Comparison of ENCODE assay signal across 8 cellular contexts in the genomic region with DNA sequence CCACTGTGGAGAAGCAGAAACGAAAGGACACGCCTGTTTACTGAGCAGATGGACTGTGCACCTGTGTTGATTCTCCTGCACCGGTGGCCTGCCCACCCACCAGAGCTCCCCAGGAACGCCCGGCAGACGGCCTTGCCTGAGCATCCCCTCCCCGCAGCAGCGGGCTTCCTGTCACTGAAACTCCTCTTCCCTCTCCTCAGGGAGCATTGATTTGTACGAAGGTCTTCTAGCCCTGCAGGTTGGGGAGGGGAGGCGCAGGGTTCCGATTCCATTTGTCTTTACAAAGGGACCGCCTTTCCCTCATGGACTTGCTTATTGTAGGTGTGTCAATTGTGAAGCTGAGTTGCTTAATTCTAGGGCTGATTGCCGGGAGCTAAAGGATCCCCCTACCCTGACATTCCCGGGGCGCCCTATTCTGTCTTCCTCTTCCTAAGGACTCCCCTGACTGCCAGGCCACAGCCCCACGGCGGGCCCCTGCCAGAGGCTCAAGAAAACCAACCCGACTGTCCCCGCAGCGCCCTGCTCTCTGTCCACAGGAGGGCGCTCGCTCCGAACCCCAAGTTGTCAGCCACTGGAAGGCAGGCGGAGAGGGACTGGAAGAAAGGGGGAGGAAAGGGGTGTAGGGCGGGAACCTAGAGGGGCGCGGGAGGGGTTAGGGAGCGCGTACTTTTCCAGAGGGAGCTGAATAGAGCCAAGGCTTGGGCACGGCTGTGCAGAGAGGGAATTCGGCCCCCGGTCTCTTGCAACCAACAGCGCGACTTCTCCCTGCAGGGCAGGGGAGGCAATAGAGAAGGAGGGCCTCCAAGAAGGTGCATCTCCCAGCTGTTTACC. TPM values are rescaled to one million over a fixed set of nuclear protein-coding genes. Genes with fewer than 3 reads are reported as not detected.
DNase-seq lines count a peak whose midpoint lies in the region; ATAC-seq and TF ChIP-seq lines count a peak whose summit lies in the region.

No MANE protein-coding gene starts in this region.

- peak in 1 of 2 donors; percentile 1 for TF ChIP-seq POLR2A in adrenal gland (IDR thresholded peaks at IDR 0.05)
- no peak for TF ChIP-seq POLR2A in heart left ventricle (IDR thresholded peaks at IDR 0.05)
- TF ChIP-seq POLR2A in ovary (IDR thresholded peaks at IDR 0.05) = peak; percentile 14

- peaks cover 28% of the 10 kb centered on the region for H3K36me3 Mint-ChIP-seq in T-cell

- TF ChIP-seq EP300 in ovary (IDR thresholded peaks at IDR 0.05) = no peak

- H3K4me3 Mint-ChIP-seq in T-cell = peak overlapping the region; percentile 90 to 94 (median 94)

- peaks cover 57 to 74% (median 65%) of the 10 kb centered on the region in 3 donors for H3K4me1 Mint-ChIP-seq in T-cell

- peak overlapping the region in 3 of 5 donors; percentile 42 to 94 (median 93) for H3K27ac ChIP-seq in adrenal gland
- peak overlapping the region in 11 of 12 donors; percentile 3 to 100 (median 98) for H3K27ac ChIP-seq in heart left ventricle
- peak overlapping the region; percentile 31 to 97 for H3K27ac ChIP-seq in ovary
- peak overlapping the region; percentile 93 to 99 for H3K27ac ChIP-seq in tibial artery

- CTCF ChIA-PET in T-cell (lab: Charles Lee) = interaction anchor here (0.5 to 3.2 kb wide), 20 partner anchors 8 to 1253 kb away, joined by 3 to 35 read pairs (median 8); a partner anchor contains a TSS

- H3K9me3 ChIP-seq in adrenal gland (replicated peaks in 1 of 3) (no peaks in the 10 kb centered on the region), heart left ventricle (no peaks in the 10 kb centered on the region), ovary (no peaks in the 10 kb centered on the region), tibial artery (no peaks in the 10 kb centered on the region)

- H3K4me3 ChIP-seq in adrenal gland (peak overlapping the region in 1 of 4 donors; percentile 65), heart left ventricle (peak overlapping the region in 10 of 12 donors; percentile 14 to 97 (median 90)), ovary (peak overlapping the region; percentile 56), tibial artery (peak overlapping the region; percentile 72 to 94)

- intact Hi-C loops in adrenal gland (cut with DNase I) (loop anchor here (2.0 to 5.0 kb wide), 2 partner anchors 34 kb away; a partner anchor contains a TSS), heart left ventricle (cut with DNase I) (loop anchor here in 7 of 10 donors (1.0 to 10.0 kb wide), 7 partner anchors 34 to 452 kb away; a partner anchor contains a TSS), ovary (cut with DNase I) (loop anchor here in 3 of 4 donors (1.0 to 5.0 kb wide), 4 partner anchors 34 to 134 kb away; no protein-coding TSS in a partner anchor), tibial artery (cut with DNase I; ENCODE audit: low total_unique reads) (loop anchor here (1.0 kb wide), 1 partner anchor 34 kb away; no protein-coding TSS in a partner anchor)

- TF ChIP-seq CTCF in adrenal gland (IDR thresholded peaks at IDR 0.05) (peak; percentile 63 to 89 (median 74)), heart left ventricle (IDR thresholded peaks at IDR 0.05) (peak; percentile 63 to 89 (median 80)), ovary (IDR thresholded peaks at IDR 0.05) (peak; percentile 79 to 91 (median 87)), tibial artery (IDR thresholded peaks at IDR 0.05) (peak; percentile 88 to 96)

- peak overlapping the region; percentile 91 to 97 for H3K27ac Mint-ChIP-seq in T-cell

- H3K27me3 ChIP-seq in adrenal gland (no peaks in the 10 kb centered on the region), heart left ventricle (no peaks in the 10 kb centered on the region), ovary (no peaks in the 10 kb centered on the region), tibial artery (no peaks in the 10 kb centered on the region)

- POLR2A ChIA-PET in T-cell (lab: Charles Lee) = interaction anchor here (0.6 to 1.9 kb wide), 5 partner anchors 11 to 200 kb away, joined by 3 to 7 read pairs (median 4); a partner anchor contains a TSS

- no peaks in the 10 kb centered on the region for H3K36me3 ChIP-seq in adrenal gland (replicated peaks in 1 of 2)
- H3K36me3 ChIP-seq in heart left ventricle = peaks cover 0 to 7% (median 0%) of the 10 kb centered on the region in 9 donors
- no peaks in the 10 kb centered on the region for H3K36me3 ChIP-seq in ovary
- H3K36me3 ChIP-seq in tibial artery = peaks cover 0 to 12% (median 9%) of the 10 kb centered on the region in 3 donors

- peak; percentile 9 to 39 (median 24) for ATAC-seq in T-cell (replicated peaks in 1 of 4)
- peak; percentile 35 to 70 (median 52) for ATAC-seq in heart left ventricle
- no peak for ATAC-seq in HG02678 (IDR thresholded peaks at IDR 0.05; ENCODE audit: unreplicated experiment)

- 39 to 54% (median 43%) methylated on average over 29 to 34 of the region's 34 CpGs for WGBS in adrenal gland, 4 donors
- WGBS in heart left ventricle, 4 donors = 36 to 43% (median 37%) methylated on average over 34 of the region's 34 CpGs
- 17 to 19% (median 18%) methylated on average over 34 of the region's 34 CpGs for WGBS in ovary, 3 donors

- no peaks in the 10 kb centered on the region for H3K9me3 Mint-ChIP-seq in T-cell

- DNase-seq in DMS79 treated with DMSO at 0.1 percent for 48 hours (lab: John Stamatoyannopoulos, UW) (peak; percentile 93), NAMALWA (ENCODE audit: low spot score) (peak; percentile 83), T-cell (peak; percentile 46 to 81 (median 72)), adrenal gland (peak; percentile 69 to 92 (median 78)), heart left ventricle (peak; percentile 83 to 91 (median 84)), ovary (peak; percentile 87 to 92 (median 90)), tibial artery (peak; percentile 92 to 95)

- no peaks in the 10 kb centered on the region for H3K27me3 Mint-ChIP-seq in T-cell

- peaks cover 22 to 35% of the 10 kb centered on the region in 2 donors for H3K4me1 ChIP-seq in adrenal gland (replicated peaks in 1 of 2)
- peaks cover 0 to 54% (median 28%) of the 10 kb centered on the region in 12 donors for H3K4me1 ChIP-seq in heart left ventricle
- H3K4me1 ChIP-seq in ovary (ENCODE audit: insufficient read depth) = peaks cover 18% of the 10 kb centered on the region
- peaks cover 0 to 54% (median 34%) of the 10 kb centered on the region in 4 donors for H3K4me1 ChIP-seq in tibial artery

RNA-seq across cellular contexts. Expression of a gene that starts 2.8 kb away (rescaled TPM):
- total RNA-seq in T-cell (100 to 1,000 TPM; 200 to 467 (median 400) TPM), adrenal gland (100 to 1,000 TPM; 252 to 609 (median 372) TPM), heart left ventricle (100 to 1,000 TPM; 157 to 415 (median 301) TPM), ovary (100 to 1,000 TPM; 170 to 646 (median 456) TPM)
- polyA plus RNA-seq in adrenal gland (1,000 to 10,000 TPM in 2 of 3 donors, 100 to 1,000 TPM in 1; 121 to 4,129 (median 3,763) TPM), heart left ventricle (1,000 to 10,000 TPM in 1 of 2 donors, 100 to 1,000 TPM in 1; 371 to 1,213 TPM), ovary (100 to 1,000 TPM; 587 to 764 TPM)

RNA-seq across cellular contexts. Expression of a gene that starts 7.8 kb away (rescaled TPM):
- total RNA-seq in T-cell (1 to 10 TPM in 3 of 5 donors, under 1 TPM in 1, not detected in 1; 0.36 to 1.6 (median 1.2) TPM), adrenal gland (not detected), heart left ventricle (not detected), ovary (not detected)
- polyA plus RNA-seq in adrenal gland (not detected), heart left ventricle (not detected), ovary (not detected)

RNA-seq across cellular contexts. Expression of a gene that starts 12.6 kb away (rescaled TPM):
- total RNA-seq in T-cell (100 to 1,000 TPM; 297 to 698 (median 384) TPM), adrenal gland (100 to 1,000 TPM in 4 of 8 donors, 10 to 100 TPM in 4; 57.9 to 291 (median 99.9) TPM), heart left ventricle (100 to 1,000 TPM in 4 of 9 donors, 10 to 100 TPM in 5; 56.9 to 214 (median 96.1) TPM), ovary (10 to 100 TPM; 12.7 to 85.5 (median 37.3) TPM)
- polyA plus RNA-seq in adrenal gland (100 to 1,000 TPM in 2 of 3 donors, 10 to 100 TPM in 1; 26.7 to 742 (median 455) TPM), heart left ventricle (100 to 1,000 TPM; 214 to 398 TPM), ovary (100 to 1,000 TPM; 104 to 160 TPM)

RNA-seq across cellular contexts. Expression of a gene that starts 16.1 kb away (rescaled TPM):
- total RNA-seq in T-cell (not detected), adrenal gland (1 to 10 TPM in 2 of 8 donors, under 1 TPM in 3, not detected in 3; 0.28 to 2.9 (median 0.54) TPM), heart left ventricle (1 to 10 TPM in 4 of 9 donors, under 1 TPM in 3, not detected in 2; 0.57 to 5.9 (median 1.1) TPM), ovary (1 to 10 TPM in 3 of 7 donors, under 1 TPM in 1, not detected in 3; 0.48 to 2.5 (median 1.3) TPM)
- polyA plus RNA-seq in adrenal gland (1 to 10 TPM in 2 of 3 donors, not detected in 1; 1.9 to 3.8 TPM), heart left ventricle (1 to 10 TPM; 1.6 to 5.2 TPM), ovary (1 to 10 TPM in 1 of 2 donors, not detected in 1; 2.2 TPM)

RNA-seq across cellular contexts. Expression of a gene that starts 32.7 kb away (rescaled TPM):
- total RNA-seq in T-cell (under 1 TPM in 1 of 5 donors, not detected in 4; 0.66 TPM), adrenal gland (10 to 100 TPM in 1 of 8 donors, 1 to 10 TPM in 5, under 1 TPM in 1, not detected in 1; 0.31 to 44.1 (median 1.3) TPM), heart left ventricle (1 to 10 TPM in 8 of 9 donors, not detected in 1; 1.3 to 4.0 (median 2.4) TPM), ovary (1 to 10 TPM in 4 of 7 donors, under 1 TPM in 1, not detected in 2; 0.61 to 4.0 (median 1.8) TPM)
- polyA plus RNA-seq in adrenal gland (1 to 10 TPM in 2 of 3 donors, under 1 TPM in 1; 0.48 to 4.2 (median 3.8) TPM), heart left ventricle (1 to 10 TPM; 2.8 to 5.1 TPM), ovary (1 to 10 TPM in 1 of 2 donors, under 1 TPM in 1; 0.88 to 3.3 TPM)
